In genomic region chrX:22541926-22542325, GRCh38 we compare ENCODE assay signal across 15 cellular contexts.
A peak's percentile ranks its signal among the peaks of the same experiment; 100 is the strongest.
DNase-seq lines count a peak whose midpoint lies in the region; ATAC-seq and TF ChIP-seq lines count a peak whose summit lies in the region.
"Had no signal": no experiment of that assay in that cellular context is flagged by ENCODE, and none has a peak within 500 bp of the region (broad histone marks: within the 10 kb centered on the region; RNA-seq: fewer than 3 reads in every experiment).

No MANE protein-coding gene starts in this region.

- no peaks in the 10 kb centered on the region for H3K36me3 ChIP-seq in PC-3 (ENCODE audit: low read depth, low read length)
- no peaks in the 10 kb centered on the region for H3K36me3 ChIP-seq in BE2C

- no peaks in the 10 kb centered on the region for H3K27me3 ChIP-seq in PC-3 (ENCODE audit: low read length)
- no peaks in the 10 kb centered on the region for H3K27me3 ChIP-seq in BE2C

- H3K4me1 ChIP-seq in PC-3 (ENCODE audit: insufficient read depth, low read length) (peaks cover 22% of the 10 kb centered on the region), BE2C (no peaks in the 10 kb centered on the region)

- H3K27ac ChIP-seq in PC-3 (ENCODE audit: low read length): peak overlapping the region; percentile 58
- H3K27ac ChIP-seq: KMS-11 had no signal

- H3F3A ChIP-seq in PC-3 (ENCODE audit: low read length, unreplicated experiment): no peaks in the 10 kb centered on the region

- no TSS peak for BruUV-seq in PC-3 (replicated peaks; lab: Mats Ljungman, UMichigan)

- intact Hi-C loops in PC-3 (cut with micrococcal nuclease) (no loop called here), cardiac septum (cut with DNase I) (no loop called here)

- H3K9me2 ChIP-seq in PC-3 (replicated peaks; ENCODE audit: low read length): no peaks in the 10 kb centered on the region

- H3K4me3 ChIP-seq in PC-3 (ENCODE audit: low read length) (no peak overlapping the region), BE2C (ENCODE audit: low read depth, low read length) (no peak overlapping the region)

- CTCF ChIA-PET in PC-3 (lab: Charles Lee): no interaction called here

- 0 out of 2 replicates have a peak overlapping the region, but pooled peaks have one; percentile 11 for H2AFZ ChIP-seq in PC-3 (ENCODE audit: low read length)

- H3K9ac ChIP-seq in PC-3 (ENCODE audit: low read length): no peak overlapping the region
- H3K9ac ChIP-seq: KMS-11 had no signal

- POLR2A ChIA-PET in PC-3 (lab: Charles Lee; ENCODE audit: unreplicated experiment): no interaction called here

- H4K20me1 ChIP-seq in PC-3 (ENCODE audit: low read length): no peaks in the 10 kb centered on the region

- ATAC-seq in PC-3: no peak; the same call in 1 of the 2 replicates
- ATAC-seq: HepG2 had no signal

- TF ChIP-seq CTCF in PC-3 (conservative IDR thresholded peaks at IDR 0.05; ENCODE audit: low read depth, low read length): no peak
- TF ChIP-seq CTCF in BE2C (IDR thresholded peaks at IDR 0.05; ENCODE audit: low read depth, low read length): no peak

- H3K79me2 ChIP-seq in PC-3 (ENCODE audit: low read length): no peaks in the 10 kb centered on the region

- peak overlapping the region; percentile 35; the same call in 1 of the 2 replicates for H3K4me2 ChIP-seq in PC-3 (ENCODE audit: low read length)
- H3K4me2 ChIP-seq: KMS-11 had no signal

- DNase-seq in Daoy (ENCODE audit: low read depth): peak; percentile 21
- DNase-seq in PC-3: peak; percentile 53
- peak; percentile 8 for DNase-seq in glomerular visceral epithelial cell (ENCODE audit: extremely low spot score)
- DNase-seq in cardiac septum (ENCODE audit: low spot score): no peak
- DNase-seq in activated naive CD4-positive, alpha-beta T cell (lab: John Stamatoyannopoulos, UW): no peak
- no peak for DNase-seq in BE2C
- no peak for DNase-seq in activated naive CD4-positive, alpha-beta T cell treated with anti-CD3 and anti-CD28 coated beads, Interleukin-2, amount 50 U/mL, for 16 hours
- DNase-seq: C1 segment of cervical spinal cord; CD4-positive, alpha-beta T cell; DMS79 treated with DMSO at 0.1 percent for 48 hours; GF-D8; HCEC 1CT; HFFc6 had no signal

- H3K9me3 ChIP-seq in PC-3 (ENCODE audit: low read length) (no peaks in the 10 kb centered on the region), BE2C (no peaks in the 10 kb centered on the region)

Comparison
In these comparisons a context has a peak if more than half of its experiments do, and no peak if none do; other contexts are left out.
1. DNase-seq: peak in Daoy (single experiment), PC-3 (single experiment) and glomerular visceral epithelial cell (single experiment); none in cardiac septum (single experiment), activated naive CD4-positive, alpha-beta T cell (0 of 4), BE2C (single experiment) and activated naive CD4-positive, alpha-beta T cell treated with anti-CD3 and anti-CD28 coated beads, Interleukin-2, amount 50 U/mL, for 16 hours (single experiment).